8 cellular contexts compared by ENCODE assay signal in genomic region chr2:238202326-238203103, GRCh38. TPM values are rescaled to one million over a fixed set of nuclear protein-coding genes. Genes with fewer than 3 reads are reported as not detected.
DNase-seq lines count a peak whose midpoint lies in the region; ATAC-seq and TF ChIP-seq lines count a peak whose summit lies in the region.

No MANE protein-coding gene starts in this region.

- CTCF ChIA-PET in CD8-positive, alpha-beta memory T cell (lab: Charles Lee): interaction anchor here (0.9 to 1.2 kb wide), 2 partner anchors 12 to 60 kb away, joined by 3 to 5 read pairs; no protein-coding TSS in a partner anchor
- CTCF ChIA-PET in activated CD8-positive, alpha-beta T cell treated with anti-CD3 and anti-CD28 coated beads, Interleukin-2, amount 10 ng/mL, durations not matched to agents 7 days and 5 days (lab: Charles Lee): interaction anchor here (0.6 to 3.6 kb wide), 5 partner anchors 13 to 284 kb away, joined by 3 to 17 read pairs (median 3); no protein-coding TSS in a partner anchor

- H3K4me1 ChIP-seq in CD8-positive, alpha-beta memory T cell (ENCODE audit: insufficient read depth, low read length): peaks cover 43% of the 10 kb centered on the region

- peak overlapping the region; percentile 84 to 97 (median 92) for H3K27ac Mint-ChIP-seq in CD8-positive, alpha-beta memory T cell
- peak overlapping the region; percentile 81 for H3K27ac Mint-ChIP-seq in activated CD8-positive, alpha-beta T cell treated with anti-CD3 and anti-CD28 coated beads, Interleukin-2, amount 10 ng/mL, durations not matched to agents 7 days and 5 days

- peaks cover 50 to 59% (median 52%) of the 10 kb centered on the region in 3 donors for H3K4me1 Mint-ChIP-seq in CD8-positive, alpha-beta memory T cell
- H3K4me1 Mint-ChIP-seq in activated CD8-positive, alpha-beta T cell treated with anti-CD3 and anti-CD28 coated beads, Interleukin-2, amount 10 ng/mL, durations not matched to agents 7 days and 5 days (ENCODE audit: low read depth): peaks cover 49% of the 10 kb centered on the region

- TF ChIP-seq CTCF in foreskin fibroblast (IDR thresholded peaks at IDR 0.05; ENCODE audit: low read depth, low read length): no peak

- POLR2A ChIA-PET in CD8-positive, alpha-beta memory T cell (lab: Charles Lee): interaction anchor here (0.6 to 2.0 kb wide), 7 partner anchors 10 to 515 kb away, joined by 3 to 6 read pairs (median 4); no protein-coding TSS in a partner anchor
- POLR2A ChIA-PET in activated CD8-positive, alpha-beta T cell treated with anti-CD3 and anti-CD28 coated beads, Interleukin-2, amount 10 ng/mL, durations not matched to agents 7 days and 5 days (lab: Charles Lee): interaction anchor here (0.8 to 2.0 kb wide), 5 partner anchors 9 to 529 kb away, joined by 3 to 9 read pairs (median 4); partner anchors contain the start of gene SCLY

- H3K27ac ChIP-seq in CD8-positive, alpha-beta memory T cell (ENCODE audit: low read depth, low read length): peak overlapping the region; percentile 83

- no peaks in the 10 kb centered on the region for H3K27me3 ChIP-seq in CD8-positive, alpha-beta memory T cell (ENCODE audit: insufficient read depth, low read length, poor library complexity, severe bottlenecking)

- DNase-seq in CD8-positive, alpha-beta memory T cell: no peak
- DNase-seq in activated CD8-positive, alpha-beta T cell treated with anti-CD3 and anti-CD28 coated beads, Interleukin-2, amount 10 ng/mL, durations not matched to agents 7 days and 5 days: peak; percentile 39
- DNase-seq in foreskin fibroblast (peak; percentile 7 to 40), retina (peak; percentile 47), Ammon's horn (ENCODE audit: low spot score) (no peak)

- H3K4me3 Mint-ChIP-seq in CD8-positive, alpha-beta memory T cell: peak overlapping the region; percentile 87 to 97 (median 90)
- peak overlapping the region; percentile 86 for H3K4me3 Mint-ChIP-seq in activated CD8-positive, alpha-beta T cell treated with anti-CD3 and anti-CD28 coated beads, Interleukin-2, amount 10 ng/mL, durations not matched to agents 7 days and 5 days

- H3K4me3 ChIP-seq in CD8-positive, alpha-beta memory T cell (ENCODE audit: low read length): peak overlapping the region; percentile 82
- H3K4me3 ChIP-seq in foreskin fibroblast (ENCODE audit: low read depth in 1 of 2, low read length in 2 of 2): peak overlapping the region; percentile 74 to 85

- peaks cover 0 to 18% (median 0%) of the 10 kb centered on the region in 3 donors for H3K36me3 Mint-ChIP-seq in CD8-positive, alpha-beta memory T cell
- H3K36me3 Mint-ChIP-seq in activated CD8-positive, alpha-beta T cell treated with anti-CD3 and anti-CD28 coated beads, Interleukin-2, amount 10 ng/mL, durations not matched to agents 7 days and 5 days (ENCODE audit: low read depth): peaks cover 30% of the 10 kb centered on the region

- peaks cover 0 to 10% of the 10 kb centered on the region in 2 donors for H3K27me3 Mint-ChIP-seq in CD8-positive, alpha-beta memory T cell
- H3K27me3 Mint-ChIP-seq in activated CD8-positive, alpha-beta T cell treated with anti-CD3 and anti-CD28 coated beads, Interleukin-2, amount 10 ng/mL, durations not matched to agents 7 days and 5 days (ENCODE audit: low read depth): no peaks in the 10 kb centered on the region

- no peaks in the 10 kb centered on the region for H3K9me3 ChIP-seq in CD8-positive, alpha-beta memory T cell (ENCODE audit: low read length)

- no peaks in the 10 kb centered on the region for H3K36me3 ChIP-seq in CD8-positive, alpha-beta memory T cell (ENCODE audit: insufficient read depth, low read length)

- peak; percentile 9 for ATAC-seq in HG02943 (IDR thresholded peaks at IDR 0.05; ENCODE audit: low read depth, unreplicated experiment)
- no peak for ATAC-seq in activated CD8-positive, alpha-beta T cell treated with anti-CD3 and anti-CD28 coated beads, Interleukin-2, amount 10 ng/mL, durations not matched to agents 7 days and 5 days
- no peak for ATAC-seq in GM21367 (IDR thresholded peaks at IDR 0.05; ENCODE audit: unreplicated experiment)
- ATAC-seq in HG03135 (IDR thresholded peaks at IDR 0.05; ENCODE audit: unreplicated experiment): no peak

- H3K9me3 Mint-ChIP-seq in CD8-positive, alpha-beta memory T cell: no peaks in the 10 kb centered on the region
- H3K9me3 Mint-ChIP-seq in activated CD8-positive, alpha-beta T cell treated with anti-CD3 and anti-CD28 coated beads, Interleukin-2, amount 10 ng/mL, durations not matched to agents 7 days and 5 days (ENCODE audit: insufficient read depth): no peaks in the 10 kb centered on the region

RNA-seq across cellular contexts. Expression of gene ILKAP, which starts 1.0 kb away (rescaled TPM):
- total RNA-seq in CD8-positive, alpha-beta memory T cell: 10 to 100 TPM; 61.9 to 66.2 TPM
- polyA plus RNA-seq in CD8-positive, alpha-beta memory T cell: 39.7 TPM
- total RNA-seq in activated CD8-positive, alpha-beta T cell treated with anti-CD3 and anti-CD28 coated beads, Interleukin-2, amount 10 ng/mL, durations not matched to agents 7 days and 5 days: 10 to 100 TPM; 58.3 to 62.7 TPM

RNA-seq across cellular contexts. Expression of gene HES6, which starts 37.3 kb away (rescaled TPM):
- total RNA-seq in CD8-positive, alpha-beta memory T cell: 1 to 10 TPM; 4.7 to 5.1 TPM
- 2.2 TPM for polyA plus RNA-seq in CD8-positive, alpha-beta memory T cell
- total RNA-seq in activated CD8-positive, alpha-beta T cell treated with anti-CD3 and anti-CD28 coated beads, Interleukin-2, amount 10 ng/mL, durations not matched to agents 7 days and 5 days: 1 to 10 TPM; 4.7 to 4.8 TPM

RNA-seq across cellular contexts. Expression of gene ERFE, which starts 43.7 kb away (rescaled TPM):
- under 1 TPM in 1 of 2 experiments, not detected in 1; 0.24 TPM for total RNA-seq in CD8-positive, alpha-beta memory T cell
- not detected for polyA plus RNA-seq in CD8-positive, alpha-beta memory T cell
- under 1 TPM; 0.37 to 0.50 TPM for total RNA-seq in activated CD8-positive, alpha-beta T cell treated with anti-CD3 and anti-CD28 coated beads, Interleukin-2, amount 10 ng/mL, durations not matched to agents 7 days and 5 days

Comparison
In these comparisons a context has a peak if more than half of its experiments do, and no peak if none do; other contexts are left out.
1. DNase-seq: peak in activated CD8-positive, alpha-beta T cell treated with anti-CD3 and anti-CD28 coated beads, Interleukin-2, amount 10 ng/mL, durations not matched to agents 7 days and 5 days (single experiment), foreskin fibroblast (2 of 2) and retina (single experiment); none in CD8-positive, alpha-beta memory T cell (0 of 5) and Ammon's horn (single experiment).